31 cellular contexts compared by ENCODE assay signal in genomic region chrY:7008578-7009355, GRCh38.
"Had no signal": no experiment of that assay in that cellular context is flagged by ENCODE, and none has a peak within 500 bp of the region (broad histone marks: within the 10 kb centered on the region; RNA-seq: fewer than 3 reads in every experiment).

No MANE protein-coding gene starts in this region.

- H3K4me1 ChIP-seq: Peyer's patch, SJSA1 had no signal

- H3K9me3 ChIP-seq: Peyer's patch, SJSA1, SK-N-SH had no signal

- DNase-seq: activated CD4-positive, alpha-beta T cell treated with anti-CD3 and anti-CD28 coated beads, Interleukin-2, amount 10 ng/mL, durations not matched to agents 24 days and 14 days; activated CD4-positive, alpha-beta T cell treated with anti-CD3 and anti-CD28 coated beads, Interleukin-2, amount 50 U/mL, for 4 hours; activated CD8-positive, alpha-beta T cell treated with anti-CD3 and anti-CD28 coated beads for 36 hours; activated effector memory CD4-positive, alpha-beta T cell treated with anti-CD3 and anti-CD28 coated beads, Interleukin-2, amount 50 U/mL, for 16 hours; activated naive CD4-positive, alpha-beta T cell; activated naive CD4-positive, alpha-beta T cell treated with anti-CD3 and anti-CD28 coated beads, Interleukin-2, amount 50 U/mL, for 16 hours; activated naive CD8-positive, alpha-beta T cell treated with anti-CD3 and anti-CD28 coated beads for 36 hours; activated T-cell treated with anti-CD3 and anti-CD28 coated beads, Interleukin-2, amount 50 U/mL, for 1 hour; activated T-cell treated with anti-CD3 and anti-CD28 coated beads, Interleukin-2, amount 50 U/mL, for 72 hours; amniotic stem cell; aorta; brain microvascular endothelial cell; Karpas-422; NCI-H1048; NCI-H1105 treated with DMSO at 0.1 percent for 48 hours; NCI-H1436; NCI-H1694; NCI-H1930; NCI-H2081 treated with DMSO at 0.1 percent for 48 hours; NCI-H510A; NCI-H526; NCI-H748 treated with DMSO at 0.1 percent for 48 hours; NK-92 treated with Interleukin-12 subunit alpha and Interleukin-12 subunit beta, amount 100 ng/mL, for 24 hours; PC-3; Peyer's patch; RPMI8226; SHP77 treated with DMSO at 0.1 percent for 48 hours; SK-N-SH had no signal

- FAIRE-seq: TTC549 had no signal

- H3K36me3 ChIP-seq: brain microvascular endothelial cell, cardiac muscle cell, Peyer's patch, SJSA1 had no signal

- H3K27ac ChIP-seq: brain microvascular endothelial cell, cardiac muscle cell, Peyer's patch, SJSA1 had no signal

- H3K4me3 ChIP-seq: cardiac muscle cell, Peyer's patch, SJSA1 had no signal

- H3K27me3 ChIP-seq: brain microvascular endothelial cell, cardiac muscle cell, Peyer's patch, SJSA1 had no signal
